8 cellular contexts compared by ENCODE assay signal in genomic region chr1:242523282-242523967, GRCh38. TPM values are rescaled to one million over a fixed set of nuclear protein-coding genes. Genes with fewer than 3 reads are reported as not detected.
DNase-seq lines count a peak whose midpoint lies in the region; ATAC-seq, FAIRE-seq and TF ChIP-seq lines count a peak whose summit lies in the region.
"Had no signal": no experiment of that assay in that cellular context is flagged by ENCODE, and none has a peak within 500 bp of the region (broad histone marks: within the 10 kb centered on the region; RNA-seq: fewer than 3 reads in every experiment).

No MANE protein-coding gene starts in this region.

- no peaks in the 10 kb centered on the region for H3K36me3 ChIP-seq in HAP-1 (replicated peaks)
- no peaks in the 10 kb centered on the region for H3K36me3 ChIP-seq in WERI-Rb-1
- no peaks in the 10 kb centered on the region for H3K36me3 ChIP-seq in iPS-20b (ENCODE audit: insufficient read depth, low read depth, low read length)
- H3K36me3 ChIP-seq in spleen = no peaks in the 10 kb centered on the region

- 2 to 5% (median 4%) methylated on average over 27 to 37 of the region's 37 CpGs for WGBS in spleen, 5 donors

- FAIRE-seq in D721Med (lab: Jason Lieb, UNC) = no peak

- ATAC-seq in HG02678 (IDR thresholded peaks at IDR 0.05; ENCODE audit: unreplicated experiment) = no peak

- H3K9ac ChIP-seq in iPS-20b (ENCODE audit: low read depth, low read length) = peak overlapping the region; percentile 65; the same call in 1 of the 2 replicates

- H3K27me3 ChIP-seq in HAP-1 (ENCODE audit: low read depth) (no peaks in the 10 kb centered on the region), WERI-Rb-1 (ENCODE audit: insufficient read depth, low read depth, severe bottlenecking) (peaks cover 4% of the 10 kb centered on the region), iPS-20b (ENCODE audit: insufficient read depth, low read length) (peaks cover 62% of the 10 kb centered on the region), spleen (replicated peaks in 1 of 7) (peaks cover 0 to 70% (median 42%) of the 10 kb centered on the region in 7 donors)

- H3K27ac ChIP-seq in WERI-Rb-1 (no peak overlapping the region; the same call in 1 of the 2 replicates), iPS-20b (ENCODE audit: low read length) (no peak overlapping the region), spleen (no peak overlapping the region)

- in situ Hi-C loops in HAP-1 (cut with MboI; ENCODE audit: low sequenced_read_pairs) = no loop called here

- TF ChIP-seq POLR2A in spleen (IDR thresholded peaks at IDR 0.05) = no peak

- no peak for TF ChIP-seq CTCF in WERI-Rb-1 (IDR thresholded peaks at IDR 0.05; ENCODE audit: low read depth, low read length)
- no peak for TF ChIP-seq CTCF in spleen (IDR thresholded peaks at IDR 0.05 in 8 of 11, conservative IDR thresholded peaks at IDR 0.05 in 3 of 11)
- TF ChIP-seq CTCF in D721Med (IDR thresholded peaks at IDR 0.05; ENCODE audit: insufficient read depth, missing control alignments) = no peak

- intact Hi-C loops in spleen (cut with DNase I; ENCODE audit: low total_unique reads) = no loop called here

- H3K4me3 ChIP-seq in HAP-1 (peak overlapping the region; percentile 57), WERI-Rb-1 (ENCODE audit: low read depth, low read length) (peak overlapping the region; percentile 51), iPS-20b (ENCODE audit: low read length) (peak overlapping the region; percentile 86), spleen (peak overlapping the region; percentile 25 to 69 (median 42))

- H3K9me3 ChIP-seq in HAP-1 = no peaks in the 10 kb centered on the region
- H3K9me3 ChIP-seq in WERI-Rb-1 (ENCODE audit: severe bottlenecking) = no peaks in the 10 kb centered on the region
- H3K9me3 ChIP-seq in iPS-20b (ENCODE audit: insufficient read depth, low read depth, low read length) = no peaks in the 10 kb centered on the region
- no peaks in the 10 kb centered on the region for H3K9me3 ChIP-seq in spleen

- peak in 1 of 2 experiments; percentile 19 for DNase-seq in HAP-1 (ENCODE audit: low spot score in 2 of 2)
- no peak for DNase-seq in WERI-Rb-1
- DNase-seq in spleen = peak; percentile 72
- DNase-seq in activated gamma-delta T cell (lab: John Stamatoyannopoulos, UW) = no peak
- no peak for DNase-seq in D721Med (ENCODE audit: insufficient read length, low spot score)
- DNase-seq: activated CD4-positive, CD25-positive, alpha-beta regulatory T cell treated with anti-CD3 and anti-CD28 coated beads, Interleukin-2, amount 50 U/mL, for 72 hours had no signal

- H3K4me1 ChIP-seq in HAP-1 (peaks cover 8% of the 10 kb centered on the region), iPS-20b (ENCODE audit: insufficient read depth, low read length) (peaks cover 16% of the 10 kb centered on the region; the same call in 1 of the 2 replicates), spleen (peaks cover 8 to 32% (median 19%) of the 10 kb centered on the region in 6 donors)

RNA-seq across cellular contexts. Expression of gene PLD5, which starts 1.1 kb away (rescaled TPM):
- 1 to 10 TPM in 1 of 7 donors, under 1 TPM in 5, not detected in 1; 0.17 to 1.0 (median 0.62) TPM for total RNA-seq in spleen
- under 1 TPM; 0.29 to 0.41 (median 0.36) TPM for polyA plus RNA-seq in spleen
